ENCODE assay signal across 1 cellular context in genomic region chr1:110338200-110339039, GRCh38.
TF ChIP-seq lines count a peak whose summit lies in the region.

No MANE protein-coding gene starts in this region.

TF ChIP-seq in HepG2, 621 proteins besides CTCF, POLR2A, EP300 and RAD21 (continued from another document and continues in another):
- TF ChIP-seq ZBTB37 (CRISPR knock-in tag; IDR thresholded peaks at IDR 0.05) (no peak), SOX13 (IDR thresholded peaks at IDR 0.05) (no peak), SOX13 (CRISPR knock-in tag; conservative IDR thresholded peaks at IDR 0.05 in 1 of 2, IDR thresholded peaks at IDR 0.05 in 1 of 2) (no peak), FOXP4 (CRISPR knock-in tag; IDR thresholded peaks at IDR 0.05) (peak; percentile 59; the same call in 1 of the 2 replicates), BRD4 (CRISPR knock-in tag; IDR thresholded peaks at IDR 0.05) (peak; percentile 28; the same call in 1 of the 2 replicates), GMEB1 (CRISPR knock-in tag; IDR thresholded peaks at IDR 0.05; ENCODE audit: borderline replicate concordance) (peak; percentile 86), KDM1A (CRISPR knock-in tag; IDR thresholded peaks at IDR 0.05) (no peak), CHD2 (IDR thresholded peaks at IDR 0.05; ENCODE audit: low read depth, low read length) (peak; percentile 99), ZNF274 (CRISPR knock-in tag; IDR thresholded peaks at IDR 0.05) (peak; percentile 82; the same call in 1 of the 2 replicates), ZNF225 (CRISPR knock-in tag; IDR thresholded peaks at IDR 0.05) (no peak), REL (CRISPR knock-in tag; conservative IDR thresholded peaks at IDR 0.05) (peak; percentile 52; the same call in 1 of the 2 replicates), ZNF318 (CRISPR knock-in tag; IDR thresholded peaks at IDR 0.05) (no peak), ZNF350 (CRISPR knock-in tag; IDR thresholded peaks at IDR 0.05; ENCODE audit: borderline replicate concordance, low read depth) (no peak; the same call in 1 of the 2 replicates), ZNF296 (CRISPR knock-in tag; conservative IDR thresholded peaks at IDR 0.05) (0 out of 2 replicates have a peak, but pooled peaks have one; percentile 60), ZNF280B (CRISPR knock-in tag; IDR thresholded peaks at IDR 0.05; ENCODE audit: borderline replicate concordance) (no peak), ZNF709 (CRISPR knock-in tag; IDR thresholded peaks at IDR 0.05) (peak; percentile 44; the same call in 1 of the 2 replicates), ZSCAN20 (CRISPR knock-in tag; IDR thresholded peaks at IDR 0.05; ENCODE audit: borderline replicate concordance) (peak; percentile 67; the same call in 1 of the 2 replicates), NFATC3 (CRISPR knock-in tag; IDR thresholded peaks at IDR 0.05) (no peak), PAXIP1 (CRISPR knock-in tag; conservative IDR thresholded peaks at IDR 0.05) (peak; percentile 33), ZNF24 (IDR thresholded peaks at IDR 0.05) (no peak), SOX5 (CRISPR knock-in tag; IDR thresholded peaks at IDR 0.05; ENCODE audit: borderline replicate concordance) (peak; percentile 8; the same call in 1 of the 2 replicates), MAX (IDR thresholded peaks at IDR 0.05) (peak; percentile 95), ZNF644 (CRISPR knock-in tag; IDR thresholded peaks at IDR 0.05; ENCODE audit: low read depth) (no peak), KDM2A (CRISPR knock-in tag; IDR thresholded peaks at IDR 0.05; ENCODE audit: borderline replicate concordance, low read depth) (no peak; the same call in 1 of the 2 replicates), ZNF180 (CRISPR knock-in tag; IDR thresholded peaks at IDR 0.05; ENCODE audit: borderline replicate concordance, low read depth) (no peak), PHB2 (IDR thresholded peaks at IDR 0.05; ENCODE audit: partially characterized antibody) (no peak), ZNF441 (CRISPR knock-in tag; IDR thresholded peaks at IDR 0.05; ENCODE audit: borderline replicate concordance) (peak; percentile 74; the same call in 1 of the 2 replicates), LCORL (IDR thresholded peaks at IDR 0.05) (no peak), LCORL (CRISPR knock-in tag; IDR thresholded peaks at IDR 0.05) (peak; percentile 79), GPN1 (CRISPR knock-in tag; IDR thresholded peaks at IDR 0.05; ENCODE audit: borderline replicate concordance) (no peak), PTBP1 (IDR thresholded peaks at IDR 0.05; ENCODE audit: low read depth, low read length, poor library complexity, severe bottlenecking) (no peak)
